1 cellular context compared by ENCODE assay signal in genomic region chr15:61188168-61188567, GRCh38.
TF ChIP-seq lines count a peak whose summit lies in the region.

No MANE protein-coding gene starts in this region.

TF ChIP-seq in K562, 482 proteins besides CTCF, POLR2A, EP300 and RAD21:
- TF ChIP-seq ZBTB40 (IDR thresholded peaks at IDR 0.05) (peak; percentile 72), ZBTB40 (CRISPR knock-in tag; IDR thresholded peaks at IDR 0.05) (no peak), ZNF217 (CRISPR knock-in tag; IDR thresholded peaks at IDR 0.05) (no peak)
